In the genomic region with DNA sequence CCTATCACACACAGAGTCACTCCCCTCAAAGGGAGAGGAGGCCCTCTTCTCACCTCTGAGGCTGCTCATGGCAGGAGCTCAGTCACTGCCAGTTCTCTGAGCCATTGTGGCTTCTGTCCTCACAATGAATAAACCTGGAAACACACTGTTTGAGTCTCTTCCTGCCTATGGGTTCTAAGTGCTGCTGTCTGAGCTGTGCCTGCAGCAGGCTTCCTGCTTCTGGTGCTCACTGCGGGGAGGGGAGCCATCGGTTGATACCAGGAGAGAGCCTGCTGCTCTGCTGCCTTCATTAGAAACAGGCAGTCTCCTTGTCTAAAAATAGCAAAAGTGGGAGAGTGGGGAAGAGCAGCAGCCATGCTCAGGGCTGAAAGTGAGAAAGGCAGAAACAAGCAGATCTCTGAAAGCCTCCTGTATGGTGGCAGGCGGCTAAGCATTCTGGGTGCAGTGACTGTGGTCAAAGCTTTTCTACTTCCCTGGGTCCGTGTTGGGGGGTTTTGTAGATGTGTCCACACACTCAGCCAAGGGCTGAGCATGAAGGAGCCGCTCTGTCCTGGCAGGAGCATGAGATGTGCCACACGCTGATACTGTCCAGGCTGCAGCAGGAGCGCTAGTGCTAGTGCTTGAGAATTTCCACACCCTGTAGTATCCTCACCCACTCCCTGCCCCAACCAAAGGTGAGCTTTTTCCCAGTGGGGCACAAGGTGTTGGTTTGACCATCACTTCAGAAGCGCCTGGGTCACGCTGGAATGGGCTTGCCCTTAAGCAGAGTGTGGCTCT, we compare ENCODE assay signal across 1 cellular context.
TF ChIP-seq lines count a peak whose summit lies in the region.

No MANE protein-coding gene starts in this region.

TF ChIP-seq in GM12878, 131 proteins besides CTCF, POLR2A, EP300 and RAD21:
- TF ChIP-seq FOS (IDR thresholded peaks at IDR 0.05; ENCODE audit: borderline replicate concordance, extremely low read depth, insufficient read length) (no peak), KLF5 (IDR thresholded peaks at IDR 0.05; ENCODE audit: partially characterized antibody) (no peak)
- TF ChIP-seq, protein P1, sequence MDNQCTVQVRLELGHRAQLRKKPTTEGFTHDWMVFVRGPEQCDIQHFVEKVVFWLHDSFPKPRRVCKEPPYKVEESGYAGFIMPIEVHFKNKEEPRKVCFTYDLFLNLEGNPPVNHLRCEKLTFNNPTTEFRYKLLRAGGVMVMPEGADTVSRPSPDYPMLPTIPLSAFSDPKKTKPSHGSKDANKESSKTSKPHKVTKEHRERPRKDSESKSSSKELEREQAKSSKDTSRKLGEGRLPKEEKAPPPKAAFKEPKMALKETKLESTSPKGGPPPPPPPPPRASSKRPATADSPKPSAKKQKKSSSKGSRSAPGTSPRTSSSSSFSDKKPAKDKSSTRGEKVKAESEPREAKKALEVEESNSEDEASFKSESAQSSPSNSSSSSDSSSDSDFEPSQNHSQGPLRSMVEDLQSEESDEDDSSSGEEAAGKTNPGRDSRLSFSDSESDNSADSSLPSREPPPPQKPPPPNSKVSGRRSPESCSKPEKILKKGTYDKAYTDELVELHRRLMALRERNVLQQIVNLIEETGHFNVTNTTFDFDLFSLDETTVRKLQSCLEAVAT (IDR thresholded peaks at IDR 0.05), result peak; percentile 66; the same call in 1 of the 2 replicates
